ENCODE assay signal across 1 cellular context in the genomic region with DNA sequence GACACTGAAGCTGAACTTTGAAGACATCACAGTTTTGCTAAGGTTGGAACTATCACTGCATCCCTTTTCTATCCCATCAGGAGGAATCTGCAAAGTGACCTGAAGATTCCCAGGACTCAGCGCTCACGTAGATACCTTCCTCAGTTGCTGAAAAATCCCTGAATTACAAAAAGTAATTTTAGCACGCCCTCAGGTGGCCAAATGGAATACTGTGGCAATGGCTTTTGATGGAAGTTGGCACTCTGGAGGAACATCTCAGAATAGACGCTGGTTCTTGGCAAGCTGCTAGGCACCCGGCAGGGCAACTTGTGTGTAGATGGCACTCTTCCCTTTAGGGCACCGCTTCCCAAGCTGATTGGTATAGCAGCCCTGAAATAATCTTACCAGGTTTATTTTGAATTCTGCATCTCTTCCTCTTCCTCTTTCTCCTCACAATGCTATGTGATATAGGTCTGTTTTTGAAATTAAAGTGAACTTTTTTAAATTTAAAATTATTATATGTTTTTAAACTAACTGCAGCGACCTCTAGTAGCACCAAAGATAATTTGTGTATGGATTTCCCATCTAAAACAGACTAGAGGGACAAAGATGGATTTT.
TF ChIP-seq lines count a peak whose summit lies in the region.

No MANE protein-coding gene starts in this region.

TF ChIP-seq in HCT116, 20 proteins besides CTCF, POLR2A, EP300 and RAD21 (continued from another document):
- TF ChIP-seq, protein P1, sequence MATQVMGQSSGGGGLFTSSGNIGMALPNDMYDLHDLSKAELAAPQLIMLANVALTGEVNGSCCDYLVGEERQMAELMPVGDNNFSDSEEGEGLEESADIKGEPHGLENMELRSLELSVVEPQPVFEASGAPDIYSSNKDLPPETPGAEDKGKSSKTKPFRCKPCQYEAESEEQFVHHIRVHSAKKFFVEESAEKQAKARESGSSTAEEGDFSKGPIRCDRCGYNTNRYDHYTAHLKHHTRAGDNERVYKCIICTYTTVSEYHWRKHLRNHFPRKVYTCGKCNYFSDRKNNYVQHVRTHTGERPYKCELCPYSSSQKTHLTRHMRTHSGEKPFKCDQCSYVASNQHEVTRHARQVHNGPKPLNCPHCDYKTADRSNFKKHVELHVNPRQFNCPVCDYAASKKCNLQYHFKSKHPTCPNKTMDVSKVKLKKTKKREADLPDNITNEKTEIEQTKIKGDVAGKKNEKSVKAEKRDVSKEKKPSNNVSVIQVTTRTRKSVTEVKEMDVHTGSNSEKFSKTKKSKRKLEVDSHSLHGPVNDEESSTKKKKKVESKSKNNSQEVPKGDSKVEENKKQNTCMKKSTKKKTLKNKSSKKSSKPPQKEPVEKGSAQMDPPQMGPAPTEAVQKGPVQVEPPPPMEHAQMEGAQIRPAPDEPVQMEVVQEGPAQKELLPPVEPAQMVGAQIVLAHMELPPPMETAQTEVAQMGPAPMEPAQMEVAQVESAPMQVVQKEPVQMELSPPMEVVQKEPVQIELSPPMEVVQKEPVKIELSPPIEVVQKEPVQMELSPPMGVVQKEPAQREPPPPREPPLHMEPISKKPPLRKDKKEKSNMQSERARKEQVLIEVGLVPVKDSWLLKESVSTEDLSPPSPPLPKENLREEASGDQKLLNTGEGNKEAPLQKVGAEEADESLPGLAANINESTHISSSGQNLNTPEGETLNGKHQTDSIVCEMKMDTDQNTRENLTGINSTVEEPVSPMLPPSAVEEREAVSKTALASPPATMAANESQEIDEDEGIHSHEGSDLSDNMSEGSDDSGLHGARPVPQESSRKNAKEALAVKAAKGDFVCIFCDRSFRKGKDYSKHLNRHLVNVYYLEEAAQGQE (IDR thresholded peaks at IDR 0.05; ENCODE audit: low read depth) = no peak
